In genomic region chr1:51515312-51515960, GRCh38 we compare ENCODE assay signal across 13 cellular contexts. TPM values are rescaled to one million over a fixed set of nuclear protein-coding genes. Genes with fewer than 3 reads are reported as not detected.
DNase-seq lines count a peak whose midpoint lies in the region; ATAC-seq and TF ChIP-seq lines count a peak whose summit lies in the region.
"Had no signal": no experiment of that assay in that cellular context is flagged by ENCODE, and none has a peak within 500 bp of the region (broad histone marks: within the 10 kb centered on the region; RNA-seq: fewer than 3 reads in every experiment).

No MANE protein-coding gene starts in this region.

- peak overlapping the region; percentile 92 for H3K27ac Mint-ChIP-seq in activated CD8-positive, alpha-beta memory T cell treated with anti-CD3 and anti-CD28 coated beads, Interleukin-2, amount 10 ng/mL, durations not matched to agents 7 days and 5 days
- H3K27ac Mint-ChIP-seq in T-cell, result peak overlapping the region; percentile 85 to 89
- H3K27ac Mint-ChIP-seq: activated naive CD4-positive, alpha-beta T cell treated with anti-CD3 and anti-CD28 coated beads, Interleukin-2, amount 50 U/mL, for 72 hours had no signal

- no peaks in the 10 kb centered on the region for H3K9me3 Mint-ChIP-seq in activated CD8-positive, alpha-beta memory T cell treated with anti-CD3 and anti-CD28 coated beads, Interleukin-2, amount 10 ng/mL, durations not matched to agents 7 days and 5 days (ENCODE audit: low read depth)
- H3K9me3 Mint-ChIP-seq in T-cell, result no peaks in the 10 kb centered on the region

- TF ChIP-seq POLR2A in right lobe of liver (IDR thresholded peaks at IDR 0.05), result no peak
- no peak for TF ChIP-seq POLR2A in thyroid gland (IDR thresholded peaks at IDR 0.05)

- H3K9me3 ChIP-seq in right lobe of liver (peaks cover 0 to 2% (median 0%) of the 10 kb centered on the region in 4 donors), thyroid gland (no peaks in the 10 kb centered on the region), mucosa of descending colon (no peaks in the 10 kb centered on the region)

- CTCF ChIA-PET in activated CD8-positive, alpha-beta memory T cell treated with anti-CD3 and anti-CD28 coated beads, Interleukin-2, amount 10 ng/mL, durations not matched to agents 7 days and 5 days (lab: Charles Lee), result interaction anchor here (1.0 to 1.2 kb wide), 2 partner anchors 15 to 54 kb away, joined by 3 read pairs; no protein-coding TSS in a partner anchor
- CTCF ChIA-PET in T-cell (lab: Charles Lee), result no interaction called here

- POLR2A ChIA-PET in T-cell (lab: Charles Lee), result interaction anchor here (0.6 to 0.7 kb wide), 4 partner anchors 24 to 279 kb away, joined by 3 to 8 read pairs (median 3); partner anchors contain the start of genes OSBPL9 (in 1 of the 2) and RNF11 (in 1 of the 2)

- H3K4me3 Mint-ChIP-seq in activated CD8-positive, alpha-beta memory T cell treated with anti-CD3 and anti-CD28 coated beads, Interleukin-2, amount 10 ng/mL, durations not matched to agents 7 days and 5 days, result peak overlapping the region; percentile 78
- H3K4me3 Mint-ChIP-seq in T-cell, result peak overlapping the region; percentile 70 to 99 (median 95)

- DNase-seq in activated CD8-positive, alpha-beta memory T cell treated with anti-CD3 and anti-CD28 coated beads, Interleukin-2, amount 10 ng/mL, durations not matched to agents 7 days and 5 days, result no peak
- DNase-seq in activated CD8-positive, alpha-beta memory T cell treated with anti-CD3 and anti-CD28 coated beads, Interleukin-2, amount 50 U/mL, for 4 hours, result no peak
- DNase-seq in T-cell, result no peak
- DNase-seq in right lobe of liver, result no peak
- no peak for DNase-seq in thyroid gland
- no peak for DNase-seq in COLO668 (lab: John Stamatoyannopoulos, UW; ENCODE audit: unreplicated experiment)
- DNase-seq in mucosa of descending colon, result no peak
- DNase-seq: foreskin melanocyte, GOT3, NCI-H2081, T-helper 1 cell had no signal

- H3K27me3 ChIP-seq in right lobe of liver, result no peaks in the 10 kb centered on the region
- no peaks in the 10 kb centered on the region for H3K27me3 ChIP-seq in thyroid gland

- no peaks in the 10 kb centered on the region for H3K27me3 Mint-ChIP-seq in activated CD8-positive, alpha-beta memory T cell treated with anti-CD3 and anti-CD28 coated beads, Interleukin-2, amount 10 ng/mL, durations not matched to agents 7 days and 5 days
- H3K27me3 Mint-ChIP-seq in T-cell, result no peaks in the 10 kb centered on the region

- peak overlapping the region; percentile 5 to 59 (median 30) for H3K27ac ChIP-seq in right lobe of liver
- peak overlapping the region; percentile 28 to 88 (median 38) for H3K27ac ChIP-seq in thyroid gland

- TF ChIP-seq CTCF in right lobe of liver (IDR thresholded peaks at IDR 0.05) (no peak), thyroid gland (IDR thresholded peaks at IDR 0.05) (no peak), mucosa of descending colon (IDR thresholded peaks at IDR 0.05) (no peak)

- H3K4me1 Mint-ChIP-seq in activated CD8-positive, alpha-beta memory T cell treated with anti-CD3 and anti-CD28 coated beads, Interleukin-2, amount 10 ng/mL, durations not matched to agents 7 days and 5 days, result peaks cover 60% of the 10 kb centered on the region
- H3K4me1 Mint-ChIP-seq in T-cell, result peaks cover 76% of the 10 kb centered on the region in 3 donors

- no peak for ATAC-seq in activated CD8-positive, alpha-beta memory T cell treated with anti-CD3 and anti-CD28 coated beads, Interleukin-2, amount 10 ng/mL, durations not matched to agents 7 days and 5 days
- ATAC-seq in T-cell (replicated peaks in 1 of 4) (no peak), right lobe of liver (no peak), HG03565 (IDR thresholded peaks at IDR 0.05; ENCODE audit: unreplicated experiment) (no peak), mucosa of descending colon (no peak)
- ATAC-seq: activated naive CD4-positive, alpha-beta T cell treated with anti-CD3 and anti-CD28 coated beads, Interleukin-2, amount 50 U/mL, for 72 hours had no signal

- WGBS in right lobe of liver (ENCODE audit: insufficient coverage, low coverage, low lambda C conversion rate, missing lambda C conversion rate), result 45% methylated on average over 5 of the region's 5 CpGs
- WGBS in thyroid gland, 2 donors, result 78 to 80% methylated on average over 5 of the region's 5 CpGs

- peaks cover 5% of the 10 kb centered on the region for H3K36me3 Mint-ChIP-seq in activated CD8-positive, alpha-beta memory T cell treated with anti-CD3 and anti-CD28 coated beads, Interleukin-2, amount 10 ng/mL, durations not matched to agents 7 days and 5 days
- no peaks in the 10 kb centered on the region for H3K36me3 Mint-ChIP-seq in T-cell

- H3K4me3 ChIP-seq in right lobe of liver (peak overlapping the region in 1 of 3 donors; percentile 32), thyroid gland (replicated peaks in 1 of 3) (no peak overlapping the region), mucosa of descending colon (no peak overlapping the region)

- intact Hi-C loops in right lobe of liver (cut with DNase I) (no loop called here), thyroid gland (cut with DNase I) (no loop called here), mucosa of descending colon (cut with DNase I, micrococcal nuclease) (no loop called here)

- H3K4me1 ChIP-seq in right lobe of liver, result peaks cover 3 to 38% (median 9%) of the 10 kb centered on the region in 4 donors
- H3K4me1 ChIP-seq in thyroid gland, result peaks cover 50 to 58% of the 10 kb centered on the region in 2 donors
- peaks cover 36% of the 10 kb centered on the region for H3K4me1 ChIP-seq in mucosa of descending colon (ENCODE audit: low read depth)

- H3K36me3 ChIP-seq in right lobe of liver (no peaks in the 10 kb centered on the region), thyroid gland (no peaks in the 10 kb centered on the region), mucosa of descending colon (ENCODE audit: low read depth) (no peaks in the 10 kb centered on the region)

RNA-seq across cellular contexts. Expression of gene EPS15, which starts 3.6 kb away (rescaled TPM):
- 10 to 100 TPM; 71.6 to 80.0 TPM for total RNA-seq in activated CD8-positive, alpha-beta memory T cell treated with anti-CD3 and anti-CD28 coated beads, Interleukin-2, amount 10 ng/mL, durations not matched to agents 7 days and 5 days
- total RNA-seq in T-cell (10 to 100 TPM; 61.0 to 76.1 (median 75.2) TPM), right lobe of liver (10 to 100 TPM; 23.2 to 30.9 (median 28.6) TPM), thyroid gland (100 to 1,000 TPM in 3 of 4 donors, 10 to 100 TPM in 1; 88.0 to 128 (median 102) TPM), mucosa of descending colon (10 to 100 TPM; 50.0 to 85.5 (median 54.0) TPM)
